In the genomic region with DNA sequence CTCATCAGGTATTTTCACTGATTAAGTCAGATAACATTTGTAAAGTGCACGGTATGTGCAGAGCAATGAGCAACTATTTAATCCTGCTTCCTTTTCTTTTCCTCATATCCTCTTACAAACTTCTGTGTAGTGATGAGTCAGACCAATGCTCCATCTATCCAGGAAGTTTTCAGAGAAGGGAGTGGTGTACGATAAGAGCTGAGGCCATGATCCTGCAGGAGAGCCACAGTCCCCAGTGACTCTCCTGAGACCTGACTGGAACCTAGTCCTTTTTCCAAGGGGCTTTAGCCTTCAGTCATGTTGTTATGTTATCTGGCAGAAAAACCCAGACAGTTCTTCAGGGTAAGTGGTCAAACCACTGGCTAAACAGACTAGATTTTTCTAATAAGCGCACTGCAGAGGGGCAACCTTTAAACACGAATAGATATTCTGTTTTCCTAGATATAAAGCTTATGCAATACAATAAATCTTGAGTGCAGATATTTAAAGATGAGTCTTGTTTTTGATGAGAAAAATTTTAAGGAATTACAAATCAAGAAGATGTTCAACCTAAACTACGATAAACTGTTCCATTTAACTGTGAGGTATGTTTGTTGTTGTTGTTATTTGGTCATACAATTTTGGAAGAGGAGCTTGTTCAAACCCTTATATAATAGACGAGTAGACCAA, we compare ENCODE assay signal across 8 cellular contexts.
DNase-seq lines count a peak whose midpoint lies in the region; ATAC-seq, FAIRE-seq and TF ChIP-seq lines count a peak whose summit lies in the region.

No MANE protein-coding gene starts in this region.

- FAIRE-seq in H54 (lab: Jason Lieb, UNC) = peak; percentile 98

- H3K27ac ChIP-seq in SJCRH30 (peak overlapping the region; percentile 85), skin epidermis (peak overlapping the region in 16 of 21 experiments; percentile 16 to 86 (median 68))

- H3K27me3 ChIP-seq in SJCRH30 = no peaks in the 10 kb centered on the region

- no peaks in the 10 kb centered on the region for H3K36me3 ChIP-seq in SJCRH30

- no peaks in the 10 kb centered on the region for H3K9me3 ChIP-seq in SJCRH30 (replicated peaks)

- H3K4me3 ChIP-seq in SJCRH30 = peak overlapping the region; percentile 9
- peak overlapping the region; percentile 5 for H3K4me3 ChIP-seq in fibroblast of pulmonary artery (replicated peaks; ENCODE audit: low read depth, low read length)
- H3K4me3 ChIP-seq in skin epidermis = no peak overlapping the region

- peaks cover 18% of the 10 kb centered on the region for H3K4me1 ChIP-seq in SJCRH30

- TF ChIP-seq POLR2A in H54 (IDR thresholded peaks at IDR 0.05; ENCODE audit: low read depth, low read length) = no peak
- TF ChIP-seq POLR2A in GM18505 (IDR thresholded peaks at IDR 0.05; ENCODE audit: borderline replicate concordance, extremely low read depth, insufficient read depth, insufficient read length) = no peak

- no peak for TF ChIP-seq CTCF in fibroblast of pulmonary artery (IDR thresholded peaks at IDR 0.05; ENCODE audit: low read length, missing control alignments)

- ATAC-seq in HG03520 (IDR thresholded peaks at IDR 0.05; ENCODE audit: unreplicated experiment) (no peak), GM18505 (IDR thresholded peaks at IDR 0.05; ENCODE audit: unreplicated experiment) (no peak), left lobe of liver (no peak)

- peak; percentile 49 for DNase-seq in H54 (ENCODE audit: insufficient read length, low spot score)
- peak; percentile 33 to 60 for DNase-seq in SJCRH30
- peak; percentile 83 for DNase-seq in fibroblast of pulmonary artery (ENCODE audit: low read depth)
- DNase-seq in NCI-H146 treated with DMSO at 0.1 percent for 48 hours (lab: John Stamatoyannopoulos, UW; ENCODE audit: unreplicated experiment) = no peak
- no peak for DNase-seq in left lobe of liver (ENCODE audit: low spot score)

Comparison
In these comparisons a context has a peak if more than half of its experiments do, and no peak if none do; other contexts are left out.
1. DNase-seq: peak in H54 (single experiment), SJCRH30 (2 of 2) and fibroblast of pulmonary artery (single experiment); none in NCI-H146 treated with DMSO at 0.1 percent for 48 hours (single experiment) and left lobe of liver (single experiment).
2. H3K4me3 ChIP-seq: peak in SJCRH30 (single experiment) and fibroblast of pulmonary artery (single experiment); none in skin epidermis (0 of 7).